23 cellular contexts compared by ENCODE assay signal in genomic region chr15:94002026-94002425, GRCh38.
DNase-seq lines count a peak whose midpoint lies in the region; ATAC-seq, FAIRE-seq and TF ChIP-seq lines count a peak whose summit lies in the region.
"Had no signal": no experiment of that assay in that cellular context is flagged by ENCODE, and none has a peak within 500 bp of the region (broad histone marks: within the 10 kb centered on the region; RNA-seq: fewer than 3 reads in every experiment).

No MANE protein-coding gene starts in this region.

- no peak overlapping the region for H3K4me3 ChIP-seq in BE2C (ENCODE audit: low read depth, low read length)
- H3K4me3 ChIP-seq in esophagus muscularis mucosa = no peak overlapping the region
- H3K4me3 ChIP-seq in rectal smooth muscle tissue (ENCODE audit: low read length) = no peak overlapping the region
- no peak overlapping the region for H3K4me3 ChIP-seq in left lung
- H3K4me3 ChIP-seq: BLaER1 treated with 17β-estradiol and CSF1 and Interleukin-3, amounts not matched to agents 10 nM and 100 nM; HAP-1; MG63; SK-N-MC had no signal

- peak overlapping the region; percentile 53 to 66 (median 56) for H3K27ac ChIP-seq in esophagus muscularis mucosa (replicated peaks in 1 of 4)
- H3K27ac ChIP-seq in rectal smooth muscle tissue (ENCODE audit: low read depth, low read length) = peak overlapping the region; percentile 27
- no peak overlapping the region for H3K27ac ChIP-seq in left lung
- H3K27ac ChIP-seq: BLaER1 treated with 17β-estradiol and CSF1 and Interleukin-3, amounts not matched to agents 10 nM and 100 nM; SK-N-MC had no signal

- intact Hi-C loops in esophagus muscularis mucosa (cut with DNase I) (no loop called here), left lung (cut with DNase I) (no loop called here)

- TF ChIP-seq POLR2A in esophagus muscularis mucosa (IDR thresholded peaks at IDR 0.05; ENCODE audit: low read depth) = no peak

- H3K9me3 ChIP-seq in BE2C (peaks cover 2% of the 10 kb centered on the region; the same call in 1 of the 2 replicates), esophagus muscularis mucosa (no peaks in the 10 kb centered on the region), left lung (no peaks in the 10 kb centered on the region)
- H3K9me3 ChIP-seq: HAP-1, MG63 had no signal

- FAIRE-seq in frontal cortex (lab: Jason Lieb, UNC) = no peak

- ATAC-seq in left lung = no peak
- ATAC-seq: Panc1 had no signal

- peaks cover 15% of the 10 kb centered on the region for H3K4me1 ChIP-seq in BE2C
- H3K4me1 ChIP-seq in esophagus muscularis mucosa = peaks cover 0 to 43% (median 38%) of the 10 kb centered on the region in 4 donors
- peaks cover 8% of the 10 kb centered on the region for H3K4me1 ChIP-seq in rectal smooth muscle tissue (ENCODE audit: control insufficient read depth, insufficient read depth, low read length)
- no peaks in the 10 kb centered on the region for H3K4me1 ChIP-seq in left lung
- H3K4me1 ChIP-seq: HAP-1 had no signal

- TF ChIP-seq EP300 in esophagus muscularis mucosa (IDR thresholded peaks at IDR 0.05) = no peak

- no peaks in the 10 kb centered on the region for H3K27me3 ChIP-seq in BE2C
- H3K27me3 ChIP-seq in esophagus muscularis mucosa = no peaks in the 10 kb centered on the region
- H3K27me3 ChIP-seq in rectal smooth muscle tissue (ENCODE audit: control insufficient read depth, insufficient read depth, low read length) = no peaks in the 10 kb centered on the region
- no peaks in the 10 kb centered on the region for H3K27me3 ChIP-seq in left lung
- H3K27me3 ChIP-seq: BLaER1 treated with 17β-estradiol and CSF1 and Interleukin-3, amounts not matched to agents 10 nM and 100 nM; MG63 had no signal

- WGBS in esophagus muscularis mucosa = 93% methylated on average over 3 of the region's 3 CpGs

- DNase-seq in BE2C (peak; percentile 66), NCI-H82 (lab: John Stamatoyannopoulos, UW) (peak; percentile 85), esophagus muscularis mucosa (ENCODE audit: extremely low spot score) (no peak), NCI-H1417 (lab: John Stamatoyannopoulos, UW) (no peak), left lung (no peak), frontal cortex (ENCODE audit: low spot score in 2 of 2) (no peak)
- DNase-seq: CD4-positive, alpha-beta T cell; COR-L47; DMS79 treated with DMSO at 0.1 percent for 48 hours; GOT3; KG1; MG63; NCI-H1105 treated with DMSO at 0.1 percent for 48 hours; NCI-H1694; NCI-H2029 treated with DMSO at 0.1 percent for 48 hours; NCI-H446 treated with DMSO at 0.1 percent for 48 hours; NCI-H526; SHP77 treated with DMSO at 0.1 percent for 48 hours had no signal

- no peaks in the 10 kb centered on the region for H3K36me3 ChIP-seq in BE2C
- H3K36me3 ChIP-seq in esophagus muscularis mucosa = no peaks in the 10 kb centered on the region
- no peaks in the 10 kb centered on the region for H3K36me3 ChIP-seq in rectal smooth muscle tissue (ENCODE audit: control insufficient read depth, insufficient read depth, low read length)
- H3K36me3 ChIP-seq in left lung = no peaks in the 10 kb centered on the region
- H3K36me3 ChIP-seq: BLaER1 treated with 17β-estradiol and CSF1 and Interleukin-3, amounts not matched to agents 10 nM and 100 nM; HAP-1; MG63 had no signal

- no peak overlapping the region for H3K9ac ChIP-seq in rectal smooth muscle tissue (ENCODE audit: low read length)
- H3K9ac ChIP-seq: BLaER1 treated with 17β-estradiol and CSF1 and Interleukin-3, amounts not matched to agents 10 nM and 100 nM had no signal

- TF ChIP-seq CTCF in BE2C (IDR thresholded peaks at IDR 0.05; ENCODE audit: low read depth, low read length) = no peak
- no peak for TF ChIP-seq CTCF in esophagus muscularis mucosa (IDR thresholded peaks at IDR 0.05)
- no peak for TF ChIP-seq CTCF in left lung (IDR thresholded peaks at IDR 0.05)

Comparison
In these comparisons a context has a peak if more than half of its experiments do, and no peak if none do; other contexts are left out.
1. DNase-seq: peak in BE2C (single experiment) and NCI-H82 (single experiment); none in esophagus muscularis mucosa (single experiment), NCI-H1417 (0 of 3), left lung (0 of 2) and frontal cortex (0 of 2).
2. H3K27ac ChIP-seq: peak in esophagus muscularis mucosa (4 of 4) and rectal smooth muscle tissue (single experiment); none in left lung (0 of 2).